24 cellular contexts compared by ENCODE assay signal in the genomic region with DNA sequence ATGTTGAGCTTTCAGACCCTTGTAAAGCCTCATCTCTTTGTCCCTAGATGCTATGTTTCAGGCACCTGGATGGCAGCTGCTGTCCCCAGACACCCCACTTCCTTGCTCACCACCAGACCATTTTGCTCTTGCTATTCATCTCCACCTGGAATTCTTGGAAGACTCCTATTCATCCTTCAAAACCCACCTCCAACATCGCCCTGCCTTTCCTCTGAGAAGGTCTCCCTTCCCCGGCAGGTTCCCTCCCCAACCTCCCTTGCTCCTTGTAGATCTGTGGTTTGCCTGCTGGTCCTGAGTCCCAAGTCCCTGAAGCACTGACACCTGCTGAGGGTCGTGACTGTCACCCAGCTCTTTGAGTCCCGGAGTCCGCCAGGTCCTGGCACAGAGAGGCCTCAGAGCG. TPM values are rescaled to one million over a fixed set of nuclear protein-coding genes. Genes with fewer than 3 reads are reported as not detected.
A peak's percentile ranks its signal among the peaks of the same experiment; 100 is the strongest.
DNase-seq lines count a peak whose midpoint lies in the region; ATAC-seq and TF ChIP-seq lines count a peak whose summit lies in the region.
"Had no signal": no experiment of that assay in that cellular context is flagged by ENCODE, and none has a peak within 500 bp of the region (broad histone marks: within the 10 kb centered on the region; RNA-seq: fewer than 3 reads in every experiment).

No MANE protein-coding gene starts in this region.

- H3K9me3 Mint-ChIP-seq in chondrocyte (ENCODE audit: low read depth), result no peaks in the 10 kb centered on the region
- peaks cover 0 to 4% of the 10 kb centered on the region in 2 donors for H3K9me3 Mint-ChIP-seq in activated naive CD4-positive, alpha-beta T cell treated with anti-CD3 and anti-CD28 coated beads, Interleukin-2, amount 50 U/mL, for 72 hours
- H3K9me3 Mint-ChIP-seq: CD14-positive monocyte; CD8-positive, alpha-beta memory T cell had no signal

- CTCF ChIA-PET in HEK293 (lab: Yijun Ruan, JAX), result no interaction called here

- no peak overlapping the region for H3K4me3 ChIP-seq in HEK293 (ENCODE audit: low read depth, low read length)
- peak overlapping the region in 1 of 2 donors; percentile 48 for H3K4me3 ChIP-seq in neuronal stem cell (ENCODE audit: low read length in 2 of 2)
- no peak overlapping the region for H3K4me3 ChIP-seq in thoracic aorta
- H3K4me3 ChIP-seq: K562, PC-9, SJCRH30 had no signal

- H3K27ac Mint-ChIP-seq in chondrocyte (ENCODE audit: unreplicated experiment), result peak overlapping the region; percentile 3
- no peak overlapping the region for H3K27ac Mint-ChIP-seq in activated naive CD4-positive, alpha-beta T cell treated with anti-CD3 and anti-CD28 coated beads, Interleukin-2, amount 50 U/mL, for 72 hours
- H3K27ac Mint-ChIP-seq: CD8-positive, alpha-beta memory T cell had no signal

- ATAC-seq in thoracic aorta (ENCODE audit: insufficient number of reproducible peaks, low FRiP score, low read depth) (no peak), GM19397 (IDR thresholded peaks at IDR 0.05; ENCODE audit: unreplicated experiment) (no peak)
- ATAC-seq in activated naive CD4-positive, alpha-beta T cell treated with anti-CD3 and anti-CD28 coated beads, Interleukin-2, amount 50 U/mL, for 72 hours, result no peak
- ATAC-seq: K562, Right ventricle myocardium inferior had no signal

- H3K4me3 Mint-ChIP-seq in chondrocyte (ENCODE audit: unreplicated experiment), result no peak overlapping the region
- H3K4me3 Mint-ChIP-seq: CD8-positive, alpha-beta memory T cell had no signal

- no peak overlapping the region for H2AFZ ChIP-seq in neuronal stem cell (ENCODE audit: low read length)
- H2AFZ ChIP-seq: PC-9 had no signal

- peak overlapping the region; percentile 28 for H3K18ac ChIP-seq in neuronal stem cell (ENCODE audit: low read length)

- no peak overlapping the region for H3K4me2 ChIP-seq in neuronal stem cell (ENCODE audit: insufficient read depth, low read length, poor library complexity, severe bottlenecking)
- H3K4me2 ChIP-seq: PC-9 had no signal

- no peak overlapping the region for H4K8ac ChIP-seq in neuronal stem cell (ENCODE audit: low read depth, low read length)

- H2BK12ac ChIP-seq in neuronal stem cell (ENCODE audit: low read length), result no peak overlapping the region

- no CpG with 5 or more reads among the region's 6 CpGs for WGBS in neuronal stem cell (ENCODE audit: extremely low coverage in 2 of 2, insufficient read length in 2 of 2, insufficient replicate concordance in 1 of 2), 2 donors

- H3K4me1 ChIP-seq in HEK293 (ENCODE audit: control insufficient read depth, insufficient read depth, low read length) (no peaks in the 10 kb centered on the region), neuronal stem cell (ENCODE audit: control insufficient read depth in 2 of 2, insufficient read depth in 1 of 2, low read depth in 1 of 2, low read length in 2 of 2) (no peaks in the 10 kb centered on the region), thoracic aorta (ENCODE audit: control insufficient read depth in 1 of 2, low read depth in 2 of 2) (peaks cover 16 to 37% of the 10 kb centered on the region in 2 donors)
- H3K4me1 ChIP-seq: SJCRH30 had no signal

- TF ChIP-seq CTCF in HEK293 (tag by site-specific recombination; IDR thresholded peaks at IDR 0.05) (no peak), chondrocyte (IDR thresholded peaks at IDR 0.05) (no peak), thoracic aorta (IDR thresholded peaks at IDR 0.05) (no peak)

- peak overlapping the region; percentile 56 for H2AK5ac ChIP-seq in neuronal stem cell (ENCODE audit: low read depth, low read length)

- peak overlapping the region; percentile 37 for H2BK15ac ChIP-seq in neuronal stem cell (ENCODE audit: low read length)

- DNase-seq in chondrocyte (ENCODE audit: low spot score) (no peak), neuronal stem cell (ENCODE audit: low spot score) (no peak), thoracic aorta (ENCODE audit: low spot score) (no peak), NCI-H2029 (lab: John Stamatoyannopoulos, UW) (no peak)
- DNase-seq in activated naive CD4-positive, alpha-beta T cell treated with anti-CD3 and anti-CD28 coated beads, Interleukin-2, amount 50 U/mL, for 72 hours (ENCODE audit: low spot score in 2 of 2), result no peak
- DNase-seq: Calu3; CD8-positive, alpha-beta memory T cell; DMS153; DND-41; HCEC 1CT; Kasumi-1; NCI-H1105; NCI-H2029 treated with DMSO at 0.1 percent for 48 hours; NCI-H446 treated with DMSO at 0.1 percent for 48 hours; NCI-H526; NCI-H82; NK-92 treated with Interleukin-12 subunit alpha and Interleukin-12 subunit beta, amount 100 ng/mL, for 24 hours; SJCRH30 had no signal

- peaks cover 34% of the 10 kb centered on the region for H3K4me1 Mint-ChIP-seq in chondrocyte (ENCODE audit: low read depth)
- H3K4me1 Mint-ChIP-seq: CD14-positive monocyte; CD8-positive, alpha-beta memory T cell had no signal

- H3K23ac ChIP-seq in neuronal stem cell (ENCODE audit: low read depth, low read length, poor library complexity), result peak overlapping the region; percentile 43

- no peak overlapping the region for H3K9ac ChIP-seq in neuronal stem cell (ENCODE audit: low read depth, low read length, poor library complexity)

- H3K79me1 ChIP-seq in neuronal stem cell (ENCODE audit: low read depth, low read length), result no peaks in the 10 kb centered on the region

- H3K14ac ChIP-seq in neuronal stem cell (ENCODE audit: low read length), result peak overlapping the region; percentile 96

- POLR2A ChIA-PET in HEK293 (lab: Yijun Ruan, JAX), result no interaction called here

- H4K91ac ChIP-seq in neuronal stem cell (ENCODE audit: low read depth, low read length, poor library complexity), result peak overlapping the region; percentile 79

- H3K27me3 ChIP-seq in neuronal stem cell (ENCODE audit: control insufficient read depth in 3 of 3, insufficient read depth in 3 of 3, low read depth in 1 of 3, low read length in 3 of 3) (peaks cover 0 to 89% (median 0%) of the 10 kb centered on the region in 3 experiments), thoracic aorta (replicated peaks; ENCODE audit: insufficient read depth) (no peaks in the 10 kb centered on the region)

- H3K27ac ChIP-seq in HEK293 (ENCODE audit: extremely low read depth, low read depth, low read length) (no peak overlapping the region), neuronal stem cell (replicated peaks; ENCODE audit: low read length) (no peak overlapping the region), thoracic aorta (peak overlapping the region; percentile 77 to 86)
- H3K27ac ChIP-seq: PC-9, SJCRH30 had no signal

- peak overlapping the region; percentile 61 for H2BK120ac ChIP-seq in neuronal stem cell (ENCODE audit: low read depth, low read length)

- peak overlapping the region; percentile 13 for H2BK5ac ChIP-seq in neuronal stem cell (ENCODE audit: low read length)

- H3K9me3 ChIP-seq in HEK293 (ENCODE audit: control insufficient read depth, insufficient read depth, low read depth, low read length) (no peaks in the 10 kb centered on the region), neuronal stem cell (replicated peaks in 1 of 2; ENCODE audit: control insufficient read depth in 2 of 2, insufficient read depth in 1 of 2, low read depth in 1 of 2, low read length in 2 of 2) (peaks cover 0 to 2% of the 10 kb centered on the region in 2 donors), thoracic aorta (no peaks in the 10 kb centered on the region)
- H3K9me3 ChIP-seq: SJCRH30 had no signal

- peaks cover 16% of the 10 kb centered on the region for H3K36me3 Mint-ChIP-seq in chondrocyte (ENCODE audit: low read depth)
- H3K36me3 Mint-ChIP-seq in activated naive CD4-positive, alpha-beta T cell treated with anti-CD3 and anti-CD28 coated beads, Interleukin-2, amount 50 U/mL, for 72 hours, result no peaks in the 10 kb centered on the region
- H3K36me3 Mint-ChIP-seq: CD14-positive monocyte; CD8-positive, alpha-beta memory T cell had no signal

- no peak overlapping the region for H3K4ac ChIP-seq in neuronal stem cell (ENCODE audit: low read length)

- H3K36me3 ChIP-seq in HEK293 (ENCODE audit: control insufficient read depth in 2 of 2, insufficient read depth in 1 of 2, low read length in 2 of 2) (no peaks in the 10 kb centered on the region), neuronal stem cell (replicated peaks in 1 of 2; ENCODE audit: control insufficient read depth in 2 of 2, insufficient read depth in 2 of 2, low read length in 2 of 2) (no peaks in the 10 kb centered on the region), thoracic aorta (no peaks in the 10 kb centered on the region)
- H3K36me3 ChIP-seq: SJCRH30 had no signal

- no peaks in the 10 kb centered on the region for H3K27me3 Mint-ChIP-seq in chondrocyte (ENCODE audit: low read depth)

TF ChIP-seq in HEK293, 187 proteins besides CTCF, POLR2A, EP300 and RAD21:
- TF ChIP-seq ZNF660 (tag by site-specific recombination; IDR thresholded peaks at IDR 0.05) (no peak), ZFP3 (tag by site-specific recombination; IDR thresholded peaks at IDR 0.05; ENCODE audit: low read depth) (peak; percentile 79)
TF ChIP-seq in HEK293: peak in this region for 1.

RNA-seq across cellular contexts. Expression of gene ZNF469, which starts 9.9 kb away (rescaled TPM):
- total RNA-seq in chondrocyte (19.0 to 62.8 TPM (median 60.5 TPM) in 3 replicates), thoracic aorta (10 to 100 TPM in 1 of 2 donors, 1 to 10 TPM in 1; 4.5 to 11.3 TPM)
- polyA plus RNA-seq in neuronal stem cell (2013, experiment 1 of 2), result 0.26 TPM
- 0.29 TPM for polyA plus RNA-seq in neuronal stem cell (2013, experiment 2 of 2)
- under 1 TPM; 0.07 to 0.54 TPM for total RNA-seq in activated naive CD4-positive, alpha-beta T cell treated with anti-CD3 and anti-CD28 coated beads, Interleukin-2, amount 50 U/mL, for 72 hours
- total RNA-seq: SJCRH30 had no signal

Comparison
In these comparisons a context has a peak if more than half of its experiments do, and no peak if none do; other contexts are left out.
1. H3K27ac ChIP-seq: peak in thoracic aorta (2 of 2); none in HEK293 (single experiment) and neuronal stem cell (single experiment).